Comparison of ENCODE assay signal across 20 cellular contexts in genomic region chr7:80922254-80923049, GRCh38. TPM values are rescaled to one million over a fixed set of nuclear protein-coding genes. Genes with fewer than 3 reads are reported as not detected.
DNase-seq lines count a peak whose midpoint lies in the region; ATAC-seq and TF ChIP-seq lines count a peak whose summit lies in the region.
"Had no signal": no experiment of that assay in that cellular context is flagged by ENCODE, and none has a peak within 500 bp of the region (broad histone marks: within the 10 kb centered on the region; RNA-seq: fewer than 3 reads in every experiment).

No MANE protein-coding gene starts in this region.

- no peaks in the 10 kb centered on the region for H4K20me1 ChIP-seq in IMR-90 (ENCODE audit: insufficient read depth, low read length)

- no peak overlapping the region for H3K14ac ChIP-seq in IMR-90 (replicated peaks; ENCODE audit: low read depth, low read length)

- no peak overlapping the region for H2BK120ac ChIP-seq in IMR-90 (ENCODE audit: low read depth, low read length)

- peaks cover 0 to 7% of the 10 kb centered on the region in 2 experiments; a peak in 2 of 4 replicates for H3K79me1 ChIP-seq in IMR-90 (ENCODE audit: low read depth in 1 of 2, low read length in 2 of 2)

- dilution Hi-C loops in IMR-90 (cut with HindIII; ENCODE audit: low sequenced_read_pairs, unreplicated experiment), result no loop called here

- POLR2A ChIA-PET in IMR-90 (lab: Charles Lee; ENCODE audit: unreplicated experiment), result no interaction called here
- POLR2A ChIA-PET in CD8-positive, alpha-beta memory T cell (lab: Charles Lee), result no interaction called here

- H3K27ac ChIP-seq in ACC112 (ENCODE audit: low read depth, low read length), result no peak overlapping the region
- no peak overlapping the region for H3K27ac ChIP-seq in IMR-90 (ENCODE audit: insufficient read depth, low read length)
- no peak overlapping the region for H3K27ac ChIP-seq in body of pancreas
- peak overlapping the region; percentile 57 for H3K27ac ChIP-seq in neutrophil
- no peak overlapping the region for H3K27ac ChIP-seq in CD8-positive, alpha-beta memory T cell (ENCODE audit: low read depth, low read length)
- H3K27ac ChIP-seq: neural progenitor cell, SJCRH30, thyroid gland had no signal

- no peaks in the 10 kb centered on the region for H3K36me3 Mint-ChIP-seq in CD8-positive, alpha-beta memory T cell
- H3K36me3 Mint-ChIP-seq: activated naive CD4-positive, alpha-beta T cell treated with anti-CD3 and anti-CD28 coated beads, Interleukin-2, amount 10 ng/mL, durations not matched to agents 7 days and 5 days; neural progenitor cell had no signal

- H3K27me3 Mint-ChIP-seq in CD8-positive, alpha-beta memory T cell, result peaks cover 3 to 21% of the 10 kb centered on the region in 2 donors

- no peak overlapping the region for H2AK9ac ChIP-seq in IMR-90 (replicated peaks; ENCODE audit: low read depth, low read length, poor library complexity)

- no peak overlapping the region for H4K91ac ChIP-seq in IMR-90 (ENCODE audit: insufficient read depth, low read depth, low read length)

- H3K4me3 ChIP-seq in ACC112 (ENCODE audit: low read depth, low read length) (no peak overlapping the region), IMR-90 (ENCODE audit: insufficient read depth, low read depth, low read length) (no peak overlapping the region), body of pancreas (no peak overlapping the region), neutrophil (ENCODE audit: low read depth in 1 of 2, low read length in 1 of 2) (no peak overlapping the region)
- H3K4me3 ChIP-seq in CD8-positive, alpha-beta memory T cell (ENCODE audit: low read length), result no peak overlapping the region
- H3K4me3 ChIP-seq: GM12878, HAP-1, neural progenitor cell, SJCRH30, thyroid gland had no signal

- in situ Hi-C loops in IMR-90 (cut with MboI; ENCODE audit: low sequenced_read_pairs), result no loop called here

- WGBS in IMR-90 (ENCODE audit: extremely low coverage in 2 of 2, insufficient read length in 1 of 2), 2 experiments, result no CpG with 5 or more reads among the region's 5 CpGs
- WGBS in body of pancreas, 2 donors, result 56 to 57% methylated on average over 5 of the region's 5 CpGs

- no peak overlapping the region for H2AK5ac ChIP-seq in IMR-90 (ENCODE audit: low read depth, low read length)

- no peak overlapping the region for H3K27ac Mint-ChIP-seq in CD8-positive, alpha-beta memory T cell
- H3K27ac Mint-ChIP-seq: activated CD8-positive, alpha-beta T cell treated with anti-CD3 and anti-CD28 coated beads, Interleukin-2, amount 10 ng/mL, durations not matched to agents 7 days and 5 days; activated naive CD4-positive, alpha-beta T cell treated with anti-CD3 and anti-CD28 coated beads, Interleukin-2, amount 10 ng/mL, durations not matched to agents 7 days and 5 days; neural progenitor cell had no signal

- no peak overlapping the region for H3K4ac ChIP-seq in IMR-90 (ENCODE audit: low read depth, low read length)

- H2BK5ac ChIP-seq in IMR-90 (ENCODE audit: low read depth, low read length, poor library complexity, severe bottlenecking), result no peak overlapping the region

- no peak for TF ChIP-seq CTCF in IMR-90 (conservative IDR thresholded peaks at IDR 0.05; ENCODE audit: low read depth, low read length)
- no peak for TF ChIP-seq CTCF in body of pancreas (IDR thresholded peaks at IDR 0.05)
- TF ChIP-seq CTCF in neutrophil (IDR thresholded peaks at IDR 0.05), result no peak

- no peak overlapping the region for H3K4me2 ChIP-seq in IMR-90 (ENCODE audit: low read depth, low read length)
- H3K4me2 ChIP-seq: neural progenitor cell had no signal

- no TSS peak for BruUV-seq in IMR-90 (replicated peaks; lab: Mats Ljungman, UMichigan)

- H3K9ac ChIP-seq in IMR-90 (ENCODE audit: low read depth, low read length), result no peak overlapping the region
- H3K9ac ChIP-seq: neural progenitor cell had no signal

- ATAC-seq in IMR-90 (ENCODE audit: low read depth) (no peak), body of pancreas (no peak), HG03439 (IDR thresholded peaks at IDR 0.05; ENCODE audit: unreplicated experiment) (no peak)
- ATAC-seq: activated CD8-positive, alpha-beta T cell treated with anti-CD3 and anti-CD28 coated beads, Interleukin-2, amount 10 ng/mL, durations not matched to agents 7 days and 5 days; activated T-cell treated with anti-CD3 and anti-CD28 coated beads, Interleukin-2, amount 50 U/mL, for 4 hours; GM12878 had no signal

- no peaks in the 10 kb centered on the region for H3K9me1 ChIP-seq in IMR-90 (ENCODE audit: insufficient read depth, low read length)

- H4K8ac ChIP-seq in IMR-90 (ENCODE audit: low read depth in 2 of 2, low read length in 2 of 2), result no peak overlapping the region

- H3K4me3 Mint-ChIP-seq in CD8-positive, alpha-beta memory T cell, result no peak overlapping the region
- H3K4me3 Mint-ChIP-seq: activated CD8-positive, alpha-beta T cell treated with anti-CD3 and anti-CD28 coated beads, Interleukin-2, amount 10 ng/mL, durations not matched to agents 7 days and 5 days; activated naive CD4-positive, alpha-beta T cell treated with anti-CD3 and anti-CD28 coated beads, Interleukin-2, amount 10 ng/mL, durations not matched to agents 7 days and 5 days; activated T-cell treated with anti-CD3 and anti-CD28 coated beads, Interleukin-2, amount 50 U/mL, for 4 hours; neural progenitor cell had no signal

- no peak overlapping the region for H3K23ac ChIP-seq in IMR-90 (ENCODE audit: low read depth, low read length)

- H2BK20ac ChIP-seq in IMR-90 (ENCODE audit: low read depth, low read length), result no peak overlapping the region

- intact Hi-C loops in IMR-90 (cut with micrococcal nuclease) (no loop called here), body of pancreas (cut with DNase I) (no loop called here)

- no peak overlapping the region for H4K5ac ChIP-seq in IMR-90 (ENCODE audit: low read depth, low read length)

- H3K9me3 ChIP-seq in IMR-90 (ENCODE audit: control insufficient read depth, insufficient read depth, low read length) (no peaks in the 10 kb centered on the region), body of pancreas (no peaks in the 10 kb centered on the region), neutrophil (no peaks in the 10 kb centered on the region)
- H3K9me3 ChIP-seq in CD8-positive, alpha-beta memory T cell (ENCODE audit: low read length), result no peaks in the 10 kb centered on the region
- H3K9me3 ChIP-seq: HAP-1, SJCRH30, thyroid gland had no signal

- H3K9me3 Mint-ChIP-seq in CD8-positive, alpha-beta memory T cell, result peaks cover 8 to 16% (median 12%) of the 10 kb centered on the region in 5 donors
- H3K9me3 Mint-ChIP-seq: activated T-cell treated with anti-CD3 and anti-CD28 coated beads, Interleukin-2, amount 50 U/mL, for 4 hours; neural progenitor cell had no signal

- H3K27me3 ChIP-seq in ACC112 (ENCODE audit: insufficient read depth, low read length), result no peaks in the 10 kb centered on the region
- H3K27me3 ChIP-seq in IMR-90 (ENCODE audit: control insufficient read depth, insufficient read depth, low read length), result no peaks in the 10 kb centered on the region
- no peaks in the 10 kb centered on the region for H3K27me3 ChIP-seq in body of pancreas
- H3K27me3 ChIP-seq in neutrophil, result peaks cover 31% of the 10 kb centered on the region
- no peaks in the 10 kb centered on the region for H3K27me3 ChIP-seq in CD8-positive, alpha-beta memory T cell (ENCODE audit: insufficient read depth, low read length, poor library complexity, severe bottlenecking)
- H3K27me3 ChIP-seq: SJCRH30, thyroid gland had no signal

- H2AFZ ChIP-seq in ACC112 (ENCODE audit: low read length, unreplicated experiment) (peak overlapping the region; percentile 24), IMR-90 (replicated peaks; ENCODE audit: low read length, poor library complexity) (no peak overlapping the region)
- H2AFZ ChIP-seq: neural progenitor cell had no signal

- TF ChIP-seq POLR2A in IMR-90 (IDR thresholded peaks at IDR 0.05; ENCODE audit: low read depth, low read length), result no peak
- TF ChIP-seq POLR2A in body of pancreas (IDR thresholded peaks at IDR 0.05), result no peak

- no peak overlapping the region for H3K56ac ChIP-seq in IMR-90 (ENCODE audit: extremely low read depth, insufficient read depth, low read length)

- peaks cover 14% of the 10 kb centered on the region for H3K79me2 ChIP-seq in ACC112 (ENCODE audit: control insufficient read depth, insufficient read depth, low read length, unreplicated experiment)

- no peak overlapping the region for H3K18ac ChIP-seq in IMR-90 (ENCODE audit: low read depth, low read length)

- H2BK15ac ChIP-seq in IMR-90 (ENCODE audit: low read depth, low read length), result no peak overlapping the region

- no peaks in the 10 kb centered on the region for H3K4me1 Mint-ChIP-seq in CD8-positive, alpha-beta memory T cell

- DNase-seq in IMR-90, result no peak
- peak in 3 of 4 donors; percentile 20 to 42 (median 27) for DNase-seq in body of pancreas
- DNase-seq in CD8-positive, alpha-beta memory T cell, result no peak
- no peak for DNase-seq in COLO668 (lab: John Stamatoyannopoulos, UW; ENCODE audit: unreplicated experiment)
- DNase-seq in SHP77 treated with DMSO at 0.1 percent for 48 hours (lab: John Stamatoyannopoulos, UW), result no peak
- DNase-seq: activated CD8-positive, alpha-beta T cell treated with anti-CD3 and anti-CD28 coated beads, Interleukin-2, amount 10 ng/mL, durations not matched to agents 7 days and 5 days; activated naive CD4-positive, alpha-beta T cell treated with anti-CD3 and anti-CD28 coated beads, Interleukin-2, amount 10 ng/mL, durations not matched to agents 7 days and 5 days; activated T-cell treated with anti-CD3 and anti-CD28 coated beads, Interleukin-2, amount 50 U/mL, for 4 hours; aorta; Karpas-422; kidney glomerular epithelial cell; SJCRH30; thyroid gland had no signal

- H3K36me3 ChIP-seq in ACC112 (ENCODE audit: insufficient read depth, low read length) (no peaks in the 10 kb centered on the region), IMR-90 (ENCODE audit: control insufficient read depth, insufficient read depth, low read length) (no peaks in the 10 kb centered on the region), body of pancreas (replicated peaks in 1 of 2; ENCODE audit: insufficient read depth in 1 of 2, low read depth in 2 of 2) (no peaks in the 10 kb centered on the region), neutrophil (no peaks in the 10 kb centered on the region)
- no peaks in the 10 kb centered on the region for H3K36me3 ChIP-seq in CD8-positive, alpha-beta memory T cell (ENCODE audit: insufficient read depth, low read length)
- H3K36me3 ChIP-seq: HAP-1, neural progenitor cell, SJCRH30, thyroid gland had no signal

- TF ChIP-seq RAD21 in IMR-90 (IDR thresholded peaks at IDR 0.05; ENCODE audit: low read length), result no peak

- CTCF ChIA-PET in IMR-90 (lab: Yijun Ruan, JAX), result no interaction called here
- CTCF ChIA-PET in CD8-positive, alpha-beta memory T cell (lab: Charles Lee), result no interaction called here

- H3K4me1 ChIP-seq in ACC112 (ENCODE audit: control insufficient read depth, insufficient read depth, low read length, unreplicated experiment) (peaks cover 22% of the 10 kb centered on the region), IMR-90 (ENCODE audit: control insufficient read depth, insufficient read depth, low read length) (peaks cover 1% of the 10 kb centered on the region; the same call in 1 of the 2 replicates), body of pancreas (peaks cover 16% of the 10 kb centered on the region), neutrophil (ENCODE audit: control insufficient read depth in 1 of 2, insufficient read depth in 1 of 2, low read depth in 1 of 2, low read length in 1 of 2) (peaks cover 0 to 26% of the 10 kb centered on the region in 2 experiments)
- no peaks in the 10 kb centered on the region for H3K4me1 ChIP-seq in CD8-positive, alpha-beta memory T cell (ENCODE audit: insufficient read depth, low read length)
- H3K4me1 ChIP-seq: thyroid gland had no signal

RNA-seq across cellular contexts. Expression of gene SEMA3C, which starts 3.6 kb away (rescaled TPM):
- total RNA-seq in IMR-90 (2012; rRNA removed) (97.1 and 116 TPM in 2 replicates), body of pancreas (1 to 10 TPM; 3.0 to 3.4 TPM)
- polyA plus RNA-seq in IMR-90 (2012; rRNA removed), result 19.3 and 21.2 TPM in 2 replicates
- polyA plus RNA-seq in IMR-90 (2012; cell fraction: cytosol; rRNA removed), result 9.7 and 16.1 TPM in 2 replicates
- 8.7 and 33.3 TPM in 2 replicates for polyA plus RNA-seq in IMR-90 (2012; cell fraction: nucleus; rRNA removed; ENCODE audit: low replicate concordance)
- not detected for total RNA-seq in CD8-positive, alpha-beta memory T cell
- polyA plus RNA-seq in CD8-positive, alpha-beta memory T cell, result not detected
- total RNA-seq: activated CD8-positive, alpha-beta T cell treated with anti-CD3 and anti-CD28 coated beads, Interleukin-2, amount 10 ng/mL, durations not matched to agents 7 days and 5 days; T-helper 2 cell treated with Interferon-gamma antibody and Interleukin-4, amounts not matched to agents 100 ng/mL and 5 ng/mL, for 36 hours had no signal

Comparison
In these comparisons a context has a peak if more than half of its experiments do, and no peak if none do; other contexts are left out.
1. DNase-seq: peak in body of pancreas (3 of 4); none in IMR-90 (single experiment), CD8-positive, alpha-beta memory T cell (0 of 5), COLO668 (single experiment) and SHP77 treated with DMSO at 0.1 percent for 48 hours (single experiment).
2. RNA of gene SEMA3C, which starts 3.6 kb away (total RNA-seq): 97.1 to 116 TPM in IMR-90; 3.0 to 3.4 TPM in body of pancreas and not detected in CD8-positive, alpha-beta memory T cell; every median in the first group is over 10 times any median in the second.